Comparison of ENCODE assay signal across 8 cellular contexts in genomic region chr7:103343758-103344452, GRCh38. TPM values are rescaled to one million over a fixed set of nuclear protein-coding genes. Genes with fewer than 3 reads are reported as not detected.
DNase-seq lines count a peak whose midpoint lies in the region; TF ChIP-seq lines count a peak whose summit lies in the region.

No MANE protein-coding gene starts in this region.

- peak overlapping the region; percentile 99 for H3K4me3 Mint-ChIP-seq in activated naive CD4-positive, alpha-beta T cell treated with anti-CD3 and anti-CD28 coated beads for 36 hours

- no peak for TF ChIP-seq EP300 in sigmoid colon (IDR thresholded peaks at IDR 0.05)

- TF ChIP-seq POLR2A in sigmoid colon (IDR thresholded peaks at IDR 0.05) = no peak

- H3K36me3 ChIP-seq in left ventricle myocardium inferior = peaks cover 27% of the 10 kb centered on the region
- peaks cover 0 to 26% (median 8%) of the 10 kb centered on the region in 4 donors for H3K36me3 ChIP-seq in sigmoid colon

- H3K27ac ChIP-seq in left ventricle myocardium inferior (replicated peaks) (peak overlapping the region; percentile 86), sigmoid colon (peak overlapping the region; percentile 82 to 86 (median 84))

- H3K4me1 Mint-ChIP-seq in activated naive CD4-positive, alpha-beta T cell treated with anti-CD3 and anti-CD28 coated beads for 36 hours (ENCODE audit: low read depth) = peaks cover 56% of the 10 kb centered on the region

- H3K27ac Mint-ChIP-seq in activated naive CD4-positive, alpha-beta T cell treated with anti-CD3 and anti-CD28 coated beads for 36 hours = peak overlapping the region; percentile 98

- DNase-seq in NCI-H1694 treated with DMSO at 0.1 percent for 48 hours (lab: John Stamatoyannopoulos, UW) (peak; percentile 4), NCI-H1694 (lab: John Stamatoyannopoulos, UW) (no peak), HFF-Myc (ENCODE audit: extremely low read depth, low read depth) (no peak), NCI-H774 (lab: John Stamatoyannopoulos, UW) (peak; percentile 4), left ventricle myocardium inferior (no peak), sigmoid colon (peak; percentile 67), cerebellar nuclear complex (lab: John Stamatoyannopoulos, UW) (no peak)
- DNase-seq in activated naive CD4-positive, alpha-beta T cell treated with anti-CD3 and anti-CD28 coated beads for 36 hours = peak; percentile 51

- no peak for TF ChIP-seq CTCF in HFF-Myc (IDR thresholded peaks at IDR 0.05; ENCODE audit: low read depth, low read length, missing control alignments)
- TF ChIP-seq CTCF in left ventricle myocardium inferior (IDR thresholded peaks at IDR 0.05; ENCODE audit: borderline replicate concordance) = no peak
- no peak for TF ChIP-seq CTCF in sigmoid colon (IDR thresholded peaks at IDR 0.05)

- 0 to 1% methylated on average over 26 of the region's 26 CpGs for WGBS in sigmoid colon, 2 donors

- H3K9me3 ChIP-seq in left ventricle myocardium inferior (replicated peaks) (no peaks in the 10 kb centered on the region), sigmoid colon (no peaks in the 10 kb centered on the region)

- peaks cover 68% of the 10 kb centered on the region for H3K4me1 ChIP-seq in left ventricle myocardium inferior
- peaks cover 0 to 38% (median 32%) of the 10 kb centered on the region in 4 donors for H3K4me1 ChIP-seq in sigmoid colon

- no peaks in the 10 kb centered on the region for H3K9me3 Mint-ChIP-seq in activated naive CD4-positive, alpha-beta T cell treated with anti-CD3 and anti-CD28 coated beads for 36 hours

- CTCF ChIA-PET in activated naive CD4-positive, alpha-beta T cell treated with anti-CD3 and anti-CD28 coated beads for 36 hours (lab: Charles Lee) = interaction anchor here (0.7 kb wide), 1 partner anchor 11 kb away, joined by 4 read pairs; no protein-coding TSS in a partner anchor

- peaks cover 43% of the 10 kb centered on the region for H3K36me3 Mint-ChIP-seq in activated naive CD4-positive, alpha-beta T cell treated with anti-CD3 and anti-CD28 coated beads for 36 hours (ENCODE audit: low read depth)

- H3K27me3 ChIP-seq in left ventricle myocardium inferior (ENCODE audit: low read depth) (no peaks in the 10 kb centered on the region), sigmoid colon (no peaks in the 10 kb centered on the region)

- no peaks in the 10 kb centered on the region for H3K27me3 Mint-ChIP-seq in activated naive CD4-positive, alpha-beta T cell treated with anti-CD3 and anti-CD28 coated beads for 36 hours (ENCODE audit: low read depth)

- peak overlapping the region; percentile 86 for H3K4me3 ChIP-seq in HFF-Myc (replicated peaks; ENCODE audit: low read depth, low read length)
- H3K4me3 ChIP-seq in left ventricle myocardium inferior = peak overlapping the region; percentile 87
- H3K4me3 ChIP-seq in sigmoid colon = peak overlapping the region; percentile 68 to 92 (median 76)

- intact Hi-C loops in activated naive CD4-positive, alpha-beta T cell treated with anti-CD3 and anti-CD28 coated beads for 36 hours (cut with micrococcal nuclease) = loop anchor here (1.0 to 10.0 kb wide), 8 partner anchors 19 to 909 kb away; partner anchors contain the start of genes FAM185A, FBXL13, NAPEPLD and ORAI2
- intact Hi-C loops in left ventricle myocardium inferior (cut with micrococcal nuclease) (no loop called here), sigmoid colon (cut with DNase I) (loop anchor here (10.0 kb wide), 1 partner anchor 269 kb away; the partner anchor contains the start of genes ARMC10 and FBXL13)

RNA-seq across cellular contexts. Expression of gene DNAJC2, which starts 0.7 kb away (rescaled TPM):
- total RNA-seq in activated naive CD4-positive, alpha-beta T cell treated with anti-CD3 and anti-CD28 coated beads for 36 hours = 10 to 100 TPM; 39.8 to 42.1 TPM
- 13.9 TPM for total RNA-seq in left ventricle myocardium inferior
- total RNA-seq in sigmoid colon = 10 to 100 TPM; 10.7 to 21.9 (median 18.7) TPM
- polyA plus RNA-seq in sigmoid colon = 10 to 100 TPM; 13.2 to 20.8 (median 13.8) TPM

RNA-seq across cellular contexts. Expression of gene PSMC2, which starts 3.5 kb away (rescaled TPM):
- total RNA-seq in activated naive CD4-positive, alpha-beta T cell treated with anti-CD3 and anti-CD28 coated beads for 36 hours = 100 to 1,000 TPM; 119 to 120 TPM
- 111 TPM for total RNA-seq in left ventricle myocardium inferior
- total RNA-seq in sigmoid colon = 100 to 1,000 TPM in 2 of 4 donors, 10 to 100 TPM in 2; 46.0 to 119 (median 99.4) TPM
- 10 to 100 TPM; 69.1 to 98.8 (median 92.5) TPM for polyA plus RNA-seq in sigmoid colon

RNA-seq across cellular contexts. Expression of gene PMPCB, which starts 46.7 kb away (rescaled TPM):
- 10 to 100 TPM; 83.9 to 90.1 TPM for total RNA-seq in activated naive CD4-positive, alpha-beta T cell treated with anti-CD3 and anti-CD28 coated beads for 36 hours
- total RNA-seq in left ventricle myocardium inferior = 78.1 TPM
- 10 to 100 TPM; 53.5 to 72.3 (median 60.5) TPM for total RNA-seq in sigmoid colon
- 10 to 100 TPM; 59.4 to 67.3 (median 59.4) TPM for polyA plus RNA-seq in sigmoid colon

Comparison
In these comparisons a context has a peak if more than half of its experiments do, and no peak if none do; other contexts are left out.
1. DNase-seq: peak in NCI-H1694 treated with DMSO at 0.1 percent for 48 hours (single experiment), NCI-H774 (single experiment), activated naive CD4-positive, alpha-beta T cell treated with anti-CD3 and anti-CD28 coated beads for 36 hours (single experiment) and sigmoid colon (single experiment); none in NCI-H1694 (single experiment), HFF-Myc (single experiment), left ventricle myocardium inferior (single experiment) and cerebellar nuclear complex (0 of 2).
2. Peak in every context shown above with its lines, with median percentiles within 50 percentile points of each other: H3K4me3 ChIP-seq.